In the genomic region with DNA sequence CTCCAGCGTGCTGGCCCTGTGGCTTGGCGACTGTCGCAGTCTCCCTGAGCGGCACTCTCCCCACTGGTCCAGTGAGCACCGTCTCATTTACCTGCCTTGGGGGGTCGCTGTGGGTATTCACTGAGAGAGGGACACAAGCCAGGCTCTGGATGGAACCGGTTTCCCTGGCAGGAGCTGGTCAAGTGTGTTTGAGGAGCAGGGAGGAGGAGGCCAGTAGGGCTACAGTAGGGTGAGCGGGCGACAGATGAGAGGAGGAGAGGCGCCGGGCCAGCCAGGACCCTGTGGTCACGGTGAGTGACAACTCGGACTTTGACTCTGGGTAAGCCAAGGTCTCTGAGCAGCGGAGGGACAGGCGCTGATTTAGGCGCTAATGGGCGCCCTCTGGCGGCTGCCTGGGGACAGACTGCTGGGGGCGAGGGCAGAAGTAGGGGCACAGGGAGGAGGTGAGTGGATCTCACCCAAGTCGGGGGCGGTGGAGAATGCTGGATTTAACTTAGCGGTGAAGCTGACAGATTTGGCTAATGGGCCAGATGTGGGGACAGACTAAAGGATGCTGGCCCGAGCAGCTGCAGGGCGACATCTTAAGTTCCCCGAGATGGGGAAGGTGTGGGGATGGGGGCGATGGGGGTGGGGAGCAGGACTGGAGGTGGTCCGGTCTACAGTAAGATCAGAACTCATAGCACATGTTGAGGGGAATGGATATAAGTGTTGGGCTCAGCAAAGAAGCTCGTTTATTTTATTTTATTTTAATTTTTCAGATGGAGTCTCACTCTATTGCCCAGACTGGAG, we compare ENCODE assay signal across 8 cellular contexts. TPM values are rescaled to one million over a fixed set of nuclear protein-coding genes. Genes with fewer than 3 reads are reported as not detected.
A peak's percentile ranks its signal among the peaks of the same experiment; 100 is the strongest.
DNase-seq lines count a peak whose midpoint lies in the region; ATAC-seq lines count a peak whose summit lies in the region.

No MANE protein-coding gene starts in this region.

- ATAC-seq in left cardiac atrium (peak in 1 of 2 donors; percentile 2), HG03135 (IDR thresholded peaks at IDR 0.05; ENCODE audit: unreplicated experiment) (no peak), HG03039 (IDR thresholded peaks at IDR 0.05; ENCODE audit: unreplicated experiment) (no peak)

- no peaks in the 10 kb centered on the region for H3K9me3 ChIP-seq in adipocyte (ENCODE audit: control insufficient read depth, low read length)

- intact Hi-C loops in left cardiac atrium (cut with DNase I), result no loop called here
- intact Hi-C loops in posterior vena cava (cut with DNase I), result loop anchor here in 1 of 2 donors (5.0 kb wide), 1 partner anchor 85 kb away; no protein-coding TSS in a partner anchor

- DNase-seq in EH (ENCODE audit: low read depth) (peak; percentile 71), MV-4-11 (lab: John Stamatoyannopoulos, UW) (peak; percentile 56), SW480 (ENCODE audit: low spot score) (peak; percentile 89), adipocyte (ENCODE audit: low read depth) (peak; percentile 91), left cardiac atrium (peak; percentile 81), posterior vena cava (ENCODE audit: low spot score) (peak; percentile 94)

- H3K4me1 ChIP-seq in adipocyte (ENCODE audit: control insufficient read depth, insufficient read depth, low read length), result peaks cover 6% of the 10 kb centered on the region

- H3K4me3 ChIP-seq in adipocyte (ENCODE audit: low read length), result no peak overlapping the region

- no peaks in the 10 kb centered on the region for H3K27me3 ChIP-seq in adipocyte (replicated peaks; ENCODE audit: control insufficient read depth, insufficient read depth, low read length)

- H3K36me3 ChIP-seq in adipocyte (ENCODE audit: control insufficient read depth, insufficient read depth, low read length, severe bottlenecking), result no peaks in the 10 kb centered on the region

- H3K9ac ChIP-seq in adipocyte (ENCODE audit: low read length), result peak overlapping the region; percentile 67

RNA-seq across cellular contexts. Expression of gene PRMT1, which starts 4.7 kb away (rescaled TPM):
- total RNA-seq in left cardiac atrium (100 to 1,000 TPM; 137 to 159 TPM), posterior vena cava (10 to 100 TPM; 79.1 to 91.5 TPM)

RNA-seq across cellular contexts. Expression of gene BCL2L12, which starts 6.6 kb away (rescaled TPM):
- total RNA-seq in left cardiac atrium, result 10 to 100 TPM; 12.0 to 12.5 TPM
- total RNA-seq in posterior vena cava, result 1 to 10 TPM; 8.5 to 9.3 TPM

RNA-seq across cellular contexts. Expression of gene IRF3, which starts 6.7 kb away (rescaled TPM):
- total RNA-seq in left cardiac atrium (10 to 100 TPM; 46.3 to 48.1 TPM), posterior vena cava (10 to 100 TPM; 40.6 to 50.9 TPM)

RNA-seq across cellular contexts. Expression of gene ADM5, which starts 17.1 kb away (rescaled TPM):
- total RNA-seq in left cardiac atrium (1 to 10 TPM; 1.1 to 1.2 TPM), posterior vena cava (1 to 10 TPM in 1 of 2 donors, under 1 TPM in 1; 1.00 to 1.0 TPM)

RNA-seq across cellular contexts. Expression of gene CPT1C, which starts 18.6 kb away (rescaled TPM):
- total RNA-seq in left cardiac atrium, result 1 to 10 TPM; 4.7 to 5.1 TPM
- total RNA-seq in posterior vena cava, result 10 to 100 TPM; 10.6 to 11.8 TPM
